In the genomic region with DNA sequence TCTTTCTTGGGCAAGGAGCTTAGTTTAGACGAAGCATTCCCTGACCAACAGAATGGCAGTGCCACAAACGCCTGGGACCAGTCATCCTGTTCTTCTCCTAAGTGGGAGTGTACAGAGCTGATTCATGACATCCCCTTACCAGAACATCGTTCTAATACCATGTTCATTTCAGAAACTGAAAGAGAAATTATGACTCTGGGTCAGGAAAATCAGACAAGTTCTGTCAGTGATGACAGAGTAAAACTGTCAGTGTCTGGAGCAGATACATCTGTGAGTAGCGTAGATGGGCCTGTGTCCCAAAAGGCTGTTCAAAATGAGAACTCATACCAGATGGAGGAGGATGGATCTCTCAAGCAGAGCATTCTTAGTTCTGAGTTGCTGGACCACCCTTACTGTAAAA, we compare ENCODE assay signal across 26 cellular contexts. TPM values are rescaled to one million over a fixed set of nuclear protein-coding genes. Genes with fewer than 3 reads are reported as not detected.
DNase-seq lines count a peak whose midpoint lies in the region; ATAC-seq and TF ChIP-seq lines count a peak whose summit lies in the region.
"Had no signal": no experiment of that assay in that cellular context is flagged by ENCODE, and none has a peak within 500 bp of the region (broad histone marks: within the 10 kb centered on the region; RNA-seq: fewer than 3 reads in every experiment).

No MANE protein-coding gene starts in this region.

- no peaks in the 10 kb centered on the region for H3K27me3 Mint-ChIP-seq in activated T-cell treated with anti-CD3 and anti-CD28 coated beads, Interleukin-2, amount 50 U/mL, for 24 hours
- H3K27me3 Mint-ChIP-seq: IgD-negative memory B cell; naive thymus-derived CD4-positive, alpha-beta T cell; type B pancreatic cell had no signal

- DNase-seq in activated T-cell treated with anti-CD3 and anti-CD28 coated beads, Interleukin-2, amount 50 U/mL, for 24 hours: no peak
- no peak for DNase-seq in activated T-cell treated with anti-CD3 and anti-CD28 coated beads for 4 hours
- DNase-seq in GM12865 (ENCODE audit: low read depth): peak; percentile 24
- DNase-seq in SK-N-MC (ENCODE audit: low read depth, low spot score): no peak
- DNase-seq in KG1 (lab: John Stamatoyannopoulos, UW): no peak
- no peak for DNase-seq in lower lobe of right lung
- DNase-seq: activated CD8-positive, alpha-beta memory T cell treated with anti-CD3 and anti-CD28 coated beads, Interleukin-2, amount 50 U/mL, for 4 hours; activated naive CD4-positive, alpha-beta T cell; anterior cingulate cortex; DMS79; effector CD4-positive, alpha-beta T cell; GF-D8; glutamatergic neuron; HCEC 1CT; left ventricle myocardium superior; midbrain; naive thymus-derived CD4-positive, alpha-beta T cell; NCI-H1092 treated with DMSO at 0.1 percent for 48 hours; NCI-H187 treated with DMSO at 0.1 percent for 48 hours; NCI-H526 had no signal

- no peak overlapping the region for H3K4me3 Mint-ChIP-seq in activated T-cell treated with anti-CD3 and anti-CD28 coated beads, Interleukin-2, amount 50 U/mL, for 24 hours
- H3K4me3 Mint-ChIP-seq: IgD-negative memory B cell, type B pancreatic cell had no signal

- H3K4me1 ChIP-seq in neutrophil (ENCODE audit: control insufficient read depth in 1 of 2, insufficient read depth in 1 of 2, low read depth in 1 of 2, low read length in 1 of 2) (peaks cover 6 to 9% of the 10 kb centered on the region in 2 experiments), lower lobe of right lung (peaks cover 7% of the 10 kb centered on the region)
- H3K4me1 ChIP-seq: SJSA1 had no signal

- H3K36me3 Mint-ChIP-seq in activated T-cell treated with anti-CD3 and anti-CD28 coated beads, Interleukin-2, amount 50 U/mL, for 24 hours (ENCODE audit: low read depth): peaks cover 78% of the 10 kb centered on the region

- H3K9ac ChIP-seq in SK-N-MC (ENCODE audit: insufficient read length): no peak overlapping the region

- H3K9me3 ChIP-seq in SK-N-MC (ENCODE audit: low read depth, low read length) (no peaks in the 10 kb centered on the region), neutrophil (no peaks in the 10 kb centered on the region), lower lobe of right lung (no peaks in the 10 kb centered on the region)
- H3K9me3 ChIP-seq: SJSA1 had no signal

- H3K9me3 Mint-ChIP-seq in activated T-cell treated with anti-CD3 and anti-CD28 coated beads, Interleukin-2, amount 50 U/mL, for 24 hours: no peaks in the 10 kb centered on the region
- H3K9me3 Mint-ChIP-seq: IgD-negative memory B cell; naive thymus-derived CD4-positive, alpha-beta T cell; type B pancreatic cell had no signal

- peak overlapping the region; percentile 15; the same call in 1 of the 2 replicates for H3K27ac ChIP-seq in SK-N-MC
- peak overlapping the region; percentile 5 for H3K27ac ChIP-seq in neutrophil
- H3K27ac ChIP-seq in lower lobe of right lung: no peak overlapping the region
- H3K27ac ChIP-seq: C4-2B, epithelial cell of prostate, SJSA1 had no signal

- H3K4me3 ChIP-seq in GM12865 (ENCODE audit: low read depth, low read length): no peak overlapping the region
- no peak overlapping the region for H3K4me3 ChIP-seq in SK-N-MC
- no peak overlapping the region for H3K4me3 ChIP-seq in neutrophil (ENCODE audit: low read depth in 1 of 2, low read length in 1 of 2)
- no peak overlapping the region for H3K4me3 ChIP-seq in lower lobe of right lung
- H3K4me3 ChIP-seq: SJSA1 had no signal

- ATAC-seq in lower lobe of right lung: no peak
- ATAC-seq: left ventricle myocardium superior; naive thymus-derived CD4-positive, alpha-beta T cell had no signal

- H3K4me1 Mint-ChIP-seq in activated T-cell treated with anti-CD3 and anti-CD28 coated beads, Interleukin-2, amount 50 U/mL, for 24 hours (ENCODE audit: low read depth): peaks cover 63% of the 10 kb centered on the region

- peaks cover 20% of the 10 kb centered on the region for H3K36me3 ChIP-seq in SK-N-MC (ENCODE audit: insufficient read depth, low read length)
- peaks cover 23% of the 10 kb centered on the region for H3K36me3 ChIP-seq in neutrophil
- peaks cover 39% of the 10 kb centered on the region for H3K36me3 ChIP-seq in lower lobe of right lung

- H3K27me3 ChIP-seq in neutrophil (no peaks in the 10 kb centered on the region), lower lobe of right lung (ENCODE audit: low read depth) (no peaks in the 10 kb centered on the region)
- H3K27me3 ChIP-seq: SJSA1 had no signal

- intact Hi-C loops in lower lobe of right lung (cut with DNase I): no loop called here

- H3K27ac Mint-ChIP-seq in activated T-cell treated with anti-CD3 and anti-CD28 coated beads, Interleukin-2, amount 50 U/mL, for 24 hours: peak overlapping the region; percentile 80
- H3K27ac Mint-ChIP-seq: type B pancreatic cell had no signal

- no peak for TF ChIP-seq CTCF in GM12865 (IDR thresholded peaks at IDR 0.05; ENCODE audit: insufficient read depth, low read depth, low read length, missing control alignments)
- no peak for TF ChIP-seq CTCF in neutrophil (IDR thresholded peaks at IDR 0.05)
- no peak for TF ChIP-seq CTCF in lower lobe of right lung (IDR thresholded peaks at IDR 0.05)

RNA-seq across cellular contexts. Expression of a gene that starts 18.5 kb away (rescaled TPM):
- 29.7 TPM for total RNA-seq in lower lobe of right lung

RNA-seq across cellular contexts. Expression of a gene that starts 56.2 kb away (rescaled TPM):
- total RNA-seq in lower lobe of right lung: 55.1 TPM
